18 cellular contexts compared by ENCODE assay signal in genomic region chr22:25453058-25453457, GRCh38.
"Had no signal": no experiment of that assay in that cellular context is flagged by ENCODE, and none has a peak within 500 bp of the region (broad histone marks: within the 10 kb centered on the region; RNA-seq: fewer than 3 reads in every experiment).

No MANE protein-coding gene starts in this region.

- H3K9me3 Mint-ChIP-seq: activated CD4-positive, alpha-beta memory T cell treated with anti-CD3 and anti-CD28 coated beads, Interleukin-2, amount 10 ng/mL, durations not matched to agents 7 days and 5 days; activated naive CD4-positive, alpha-beta T cell treated with anti-CD3 and anti-CD28 coated beads, Interleukin-2, amount 50 U/mL, for 72 hours; nephron progenitor cell; stimulated activated naive B cell treated with anti-CD40 and anti-IgM and Interleukin-4, amounts not matched to agents 10 μg/mL and 1 μg/mL and 100 μg/mL, for 72 hours had no signal

- H3K4me3 Mint-ChIP-seq: activated CD4-positive, alpha-beta memory T cell treated with anti-CD3 and anti-CD28 coated beads, Interleukin-2, amount 10 ng/mL, durations not matched to agents 7 days and 5 days; activated CD8-positive, alpha-beta memory T cell treated with anti-CD3 and anti-CD28 coated beads, Interleukin-2, amount 10 ng/mL, durations not matched to agents 7 days and 5 days had no signal

- ATAC-seq: activated CD8-positive, alpha-beta memory T cell treated with anti-CD3 and anti-CD28 coated beads, Interleukin-2, amount 10 ng/mL, durations not matched to agents 7 days and 5 days; lower lobe of right lung; stimulated activated naive B cell treated with anti-CD40 and anti-IgM and Interleukin-4, amounts not matched to agents 10 μg/mL and 1 μg/mL and 100 μg/mL, for 72 hours had no signal

- DNase-seq: activated CD4-positive, alpha-beta memory T cell treated with anti-CD3 and anti-CD28 coated beads, Interleukin-2, amount 10 ng/mL, durations not matched to agents 7 days and 5 days; activated CD4-positive, alpha-beta T cell treated with anti-CD3 and anti-CD28 coated beads for 4 hours; activated CD8-positive, alpha-beta memory T cell treated with anti-CD3 and anti-CD28 coated beads, Interleukin-2, amount 10 ng/mL, durations not matched to agents 7 days and 5 days; activated effector memory CD4-positive, alpha-beta T cell treated with anti-CD3 and anti-CD28 coated beads, Interleukin-2, amount 50 U/mL, for 16 hours; brain microvascular endothelial cell; central memory CD4-positive, alpha-beta T cell; colonic mucosa; hypothalamus; lower lobe of right lung; midbrain; nephron progenitor cell; nucleus accumbens; posterior cingulate gyrus; sigmoid colon; stimulated activated naive B cell treated with anti-CD40 and anti-IgM and Interleukin-4, amounts not matched to agents 10 μg/mL and 1 μg/mL and 100 μg/mL, for 72 hours; substantia nigra; uterus had no signal

- H3K27me3 Mint-ChIP-seq: activated CD4-positive, alpha-beta memory T cell treated with anti-CD3 and anti-CD28 coated beads, Interleukin-2, amount 10 ng/mL, durations not matched to agents 7 days and 5 days; activated CD8-positive, alpha-beta memory T cell treated with anti-CD3 and anti-CD28 coated beads, Interleukin-2, amount 10 ng/mL, durations not matched to agents 7 days and 5 days; stimulated activated naive B cell treated with anti-CD40 and anti-IgM and Interleukin-4, amounts not matched to agents 10 μg/mL and 1 μg/mL and 100 μg/mL, for 72 hours had no signal

- H3K27ac Mint-ChIP-seq: activated CD4-positive, alpha-beta memory T cell treated with anti-CD3 and anti-CD28 coated beads, Interleukin-2, amount 10 ng/mL, durations not matched to agents 7 days and 5 days; nephron progenitor cell had no signal
